15 cellular contexts compared by ENCODE assay signal in genomic region chr1:6801199-6801598, GRCh38. TPM values are rescaled to one million over a fixed set of nuclear protein-coding genes. Genes with fewer than 3 reads are reported as not detected.
DNase-seq lines count a peak whose midpoint lies in the region; ATAC-seq and TF ChIP-seq lines count a peak whose summit lies in the region.
"Had no signal": no experiment of that assay in that cellular context is flagged by ENCODE, and none has a peak within 500 bp of the region (broad histone marks: within the 10 kb centered on the region; RNA-seq: fewer than 3 reads in every experiment).

No MANE protein-coding gene starts in this region.

- POLR2A ChIA-PET in SK-N-SH (lab: Yijun Ruan, JAX): no interaction called here

- H3F3A ChIP-seq in SK-N-SH (replicated peaks; ENCODE audit: insufficient read depth): peaks cover 18% of the 10 kb centered on the region

- H3K9me3 ChIP-seq in SK-N-SH: no peaks in the 10 kb centered on the region
- H3K9me3 ChIP-seq in gastroesophageal sphincter: no peaks in the 10 kb centered on the region
- no peaks in the 10 kb centered on the region for H3K9me3 ChIP-seq in muscle layer of duodenum (ENCODE audit: control insufficient read depth in 1 of 2, low read length in 2 of 2)
- no peaks in the 10 kb centered on the region for H3K9me3 ChIP-seq in uterus

- no peak overlapping the region for H2AFZ ChIP-seq in SK-N-SH (ENCODE audit: low read depth)

- CTCF ChIA-PET in SK-N-SH (lab: Yijun Ruan, JAX): interaction anchor here (0.6 to 1.3 kb wide), 3 partner anchors 10 to 89 kb away, joined by 3 to 4 read pairs (median 4); no protein-coding TSS in a partner anchor

- H3K27me3 ChIP-seq in SK-N-SH (ENCODE audit: insufficient read depth): no peaks in the 10 kb centered on the region
- H3K27me3 ChIP-seq in gastroesophageal sphincter: no peaks in the 10 kb centered on the region
- H3K27me3 ChIP-seq in muscle layer of duodenum (ENCODE audit: low read depth, low read length): no peaks in the 10 kb centered on the region
- no peaks in the 10 kb centered on the region for H3K27me3 ChIP-seq in uterus

- in situ Hi-C loops in ACHN (cut with HindIII; ENCODE audit: low pct_ligation_motif_present, low pct_unique_long_range_greater_than_20kb, low sequenced_read_pairs): no loop called here

- H3K4me2 ChIP-seq in SK-N-SH: peak overlapping the region; percentile 60; the same call in 1 of the 2 replicates

- TF ChIP-seq CTCF in SK-N-SH (IDR thresholded peaks at IDR 0.05) (no peak), gastroesophageal sphincter (IDR thresholded peaks at IDR 0.05) (no peak), uterus (IDR thresholded peaks at IDR 0.05) (no peak)

- no peak for TF ChIP-seq RAD21 in SK-N-SH (IDR thresholded peaks at IDR 0.05; ENCODE audit: low read length)

- no peak for ATAC-seq in SK-N-SH treated with all-trans-retinoic acid at 6 μM for 48 hours
- no peak for ATAC-seq in gastroesophageal sphincter
- ATAC-seq: activated T-cell treated with anti-CD3 and anti-CD28 coated beads, Interleukin-2, amount 50 U/mL, for 4 hours; CD8-positive, alpha-beta T cell; HCT116 had no signal

- H3K27ac ChIP-seq in SK-N-SH (ENCODE audit: low read depth in 2 of 2, low read length in 1 of 2): peak overlapping the region in 1 of 2 experiments; percentile 63; a peak in 2 of 4 replicates
- peak overlapping the region; percentile 34 to 68 (median 52) for H3K27ac ChIP-seq in gastroesophageal sphincter
- peak overlapping the region; percentile 76 for H3K27ac ChIP-seq in muscle layer of duodenum (ENCODE audit: low read length)
- H3K27ac ChIP-seq in uterus: peak overlapping the region; percentile 18 to 29
- H3K27ac ChIP-seq: 22Rv1 had no signal

- H3K79me2 ChIP-seq in SK-N-SH (ENCODE audit: insufficient read depth): peaks cover 95% of the 10 kb centered on the region

- TF ChIP-seq EP300 in SK-N-SH (IDR thresholded peaks at IDR 0.05; ENCODE audit: borderline replicate concordance in 1 of 2, low read depth in 1 of 2, low read length in 1 of 2) (no peak), gastroesophageal sphincter (IDR thresholded peaks at IDR 0.05) (no peak)

- peaks cover 4 to 11% of the 10 kb centered on the region in 2 experiments; a peak in 2 of 4 replicates for H3K4me1 ChIP-seq in SK-N-SH (ENCODE audit: control insufficient read depth in 1 of 2, insufficient read depth in 2 of 2, low read depth in 1 of 2, low read length in 1 of 2)
- peaks cover 12 to 76% (median 14%) of the 10 kb centered on the region in 3 donors for H3K4me1 ChIP-seq in gastroesophageal sphincter
- peaks cover 21% of the 10 kb centered on the region in 2 donors for H3K4me1 ChIP-seq in muscle layer of duodenum (ENCODE audit: control insufficient read depth in 1 of 2, insufficient read depth in 2 of 2, low read length in 2 of 2)
- H3K4me1 ChIP-seq in uterus: no peaks in the 10 kb centered on the region

- peaks cover 50% of the 10 kb centered on the region for H4K20me1 ChIP-seq in SK-N-SH (ENCODE audit: insufficient read depth)

- DNase-seq in SK-N-SH: no peak
- no peak for DNase-seq in uterus
- DNase-seq in stimulated activated naive CD4-positive, alpha-beta T cell treated with Interleukin-2 at 50 U/mL for 16 hours (lab: John Stamatoyannopoulos, UW): no peak
- DNase-seq in COLO829 (ENCODE audit: low spot score): no peak
- no peak for DNase-seq in ACHN
- DNase-seq: activated T-cell treated with anti-CD3 and anti-CD28 coated beads, Interleukin-2, amount 50 U/mL, for 4 hours; CD8-positive, alpha-beta T cell; NCI-H187; NCI-H510A; substantia nigra had no signal

- H3K36me3 ChIP-seq in SK-N-SH (replicated peaks in 1 of 2; ENCODE audit: control insufficient read depth in 1 of 2, insufficient read depth in 2 of 2, low read length in 1 of 2) (no peaks in the 10 kb centered on the region), gastroesophageal sphincter (no peaks in the 10 kb centered on the region), muscle layer of duodenum (ENCODE audit: control insufficient read depth in 1 of 2, insufficient read depth in 2 of 2, low read length in 2 of 2) (no peaks in the 10 kb centered on the region), uterus (no peaks in the 10 kb centered on the region)

- TF ChIP-seq POLR2A in gastroesophageal sphincter (IDR thresholded peaks at IDR 0.05) (no peak), uterus (IDR thresholded peaks at IDR 0.05) (no peak)

- no peaks in the 10 kb centered on the region for H3K9me2 ChIP-seq in SK-N-SH

- H3K4me3 ChIP-seq in SK-N-SH (ENCODE audit: low read depth in 2 of 2, low read length in 1 of 2): no peak overlapping the region; a peak in 1 of 4 replicates
- no peak overlapping the region for H3K4me3 ChIP-seq in gastroesophageal sphincter
- H3K4me3 ChIP-seq in muscle layer of duodenum (ENCODE audit: low read depth in 1 of 2, low read length in 2 of 2): peak overlapping the region in 1 of 2 donors; percentile 9
- H3K4me3 ChIP-seq in uterus: no peak overlapping the region

- 96% methylated on average over 2 of the region's 2 CpGs for WGBS in SK-N-SH (ENCODE audit: low lambda C conversion rate)
- 56 to 84% methylated on average over 1 to 2 of the region's 2 CpGs for WGBS in gastroesophageal sphincter (ENCODE audit: low coverage in 1 of 2), 2 donors

- intact Hi-C loops in uterus (cut with DNase I; ENCODE audit: low total_unique reads): no loop called here

- no peak overlapping the region for H3K9ac ChIP-seq in SK-N-SH

TF ChIP-seq in SK-N-SH, 30 proteins besides CTCF, POLR2A, EP300 and RAD21 (continues in another document):
- TF ChIP-seq NRF1 (IDR thresholded peaks at IDR 0.05; ENCODE audit: low read depth, low read length): no peak
- no peak for TF ChIP-seq RCOR1 (IDR thresholded peaks at IDR 0.05; ENCODE audit: low read length)
- TF ChIP-seq IRF3 (IDR thresholded peaks at IDR 0.05; ENCODE audit: low read depth, low read length): no peak
- TF ChIP-seq ZBTB33 (IDR thresholded peaks at IDR 0.05; ENCODE audit: borderline replicate concordance, low read depth): no peak
- no peak for TF ChIP-seq YY1 (IDR thresholded peaks at IDR 0.05; ENCODE audit: low read depth)

TF ChIP-seq in SK-N-SH treated with all-trans-retinoic acid at 6 μM for 48 hours, 23 proteins besides CTCF, POLR2A, EP300 and RAD21 (continues in another document):
- no peak for TF ChIP-seq SNAI2 (CRISPR knock-in tag; IDR thresholded peaks at IDR 0.05)
- TF ChIP-seq OSR1 (CRISPR knock-in tag; IDR thresholded peaks at IDR 0.05): no peak
- no peak for TF ChIP-seq CSDC2 (CRISPR knock-in tag; IDR thresholded peaks at IDR 0.05)
- TF ChIP-seq ESRRG (CRISPR knock-in tag; IDR thresholded peaks at IDR 0.05): no peak
- no peak for TF ChIP-seq PATZ1 (CRISPR knock-in tag; IDR thresholded peaks at IDR 0.05; ENCODE audit: borderline replicate concordance)
- no peak for TF ChIP-seq PPARA (CRISPR knock-in tag; IDR thresholded peaks at IDR 0.05; ENCODE audit: borderline replicate concordance)
- no peak for TF ChIP-seq TOX (CRISPR knock-in tag; IDR thresholded peaks at IDR 0.05; ENCODE audit: borderline replicate concordance)
- TF ChIP-seq TSHZ2 (CRISPR knock-in tag; IDR thresholded peaks at IDR 0.05): no peak
- no peak for TF ChIP-seq RARB (CRISPR knock-in tag; IDR thresholded peaks at IDR 0.05)

RNA-seq across cellular contexts. Expression of gene CAMTA1, which starts 15.9 kb away (rescaled TPM):
- 44.1 and 63.1 TPM in 2 replicates for polyA plus RNA-seq in SK-N-SH (2012; rRNA removed)
- polyA plus RNA-seq in SK-N-SH (2012; cell fraction: cytosol; rRNA removed): 86.4 and 126 TPM in 2 replicates
- polyA plus RNA-seq in SK-N-SH (2012; cell fraction: nucleus; rRNA removed): 17.2 and 18.0 TPM in 2 replicates
- total RNA-seq in gastroesophageal sphincter (100 to 1,000 TPM in 3 of 4 donors, 10 to 100 TPM in 1; 86.3 to 170 (median 132) TPM), uterus (100 to 1,000 TPM in 1 of 4 donors, 10 to 100 TPM in 3; 29.7 to 427 (median 64.8) TPM)
